In the genomic region with DNA sequence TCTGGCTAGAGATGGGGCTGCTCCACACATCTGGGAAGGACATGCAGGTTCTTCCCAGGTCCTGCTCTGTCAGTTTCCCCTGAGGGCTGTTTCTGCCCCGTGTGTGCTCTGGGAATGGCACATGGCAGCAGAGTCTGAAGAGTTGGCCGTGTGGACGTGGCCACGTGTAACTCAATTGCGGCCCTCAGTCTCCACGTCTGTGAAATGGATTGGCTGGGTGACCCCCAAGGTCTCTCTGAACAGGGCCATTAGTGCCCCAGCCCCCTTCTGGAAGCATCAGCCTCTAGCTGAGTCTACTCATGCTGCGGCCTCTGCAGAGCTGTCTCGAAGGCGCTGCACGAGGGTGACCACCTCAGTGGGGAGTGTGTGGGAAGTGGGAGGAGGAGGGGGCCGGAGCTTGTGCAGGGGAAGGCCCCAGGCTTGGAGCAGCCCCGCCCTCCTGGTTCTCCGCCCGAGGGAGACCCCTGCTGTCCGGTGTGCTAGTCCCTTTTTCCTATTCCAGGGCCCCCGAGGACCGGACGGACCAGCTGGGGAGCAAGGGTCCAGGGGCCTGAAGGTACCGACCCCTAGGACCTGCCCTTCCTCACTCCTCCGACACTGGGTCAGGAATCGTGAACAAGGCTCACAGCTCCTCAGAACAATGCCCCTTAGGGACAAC, we compare ENCODE assay signal across 1 cellular context.
TF ChIP-seq lines count a peak whose summit lies in the region.

No MANE protein-coding gene starts in this region.

TF ChIP-seq in HCT116, 20 proteins besides CTCF, POLR2A, EP300 and RAD21 (continued from another document):
- TF ChIP-seq REST (IDR thresholded peaks at IDR 0.05; ENCODE audit: low read depth): no peak
- TF ChIP-seq POLR2AphosphoS5 (IDR thresholded peaks at IDR 0.05; ENCODE audit: low read depth, low read length): no peak
- no peak for TF ChIP-seq TCF7L2 (IDR thresholded peaks at IDR 0.05; ENCODE audit: borderline replicate concordance, extremely low read depth, insufficient read depth, insufficient read length)
- no peak for TF ChIP-seq ZFX (IDR thresholded peaks at IDR 0.05)
TF ChIP-seq in HCT116: peak in this region for 0.
